ENCODE assay signal across 8 cellular contexts in the genomic region with DNA sequence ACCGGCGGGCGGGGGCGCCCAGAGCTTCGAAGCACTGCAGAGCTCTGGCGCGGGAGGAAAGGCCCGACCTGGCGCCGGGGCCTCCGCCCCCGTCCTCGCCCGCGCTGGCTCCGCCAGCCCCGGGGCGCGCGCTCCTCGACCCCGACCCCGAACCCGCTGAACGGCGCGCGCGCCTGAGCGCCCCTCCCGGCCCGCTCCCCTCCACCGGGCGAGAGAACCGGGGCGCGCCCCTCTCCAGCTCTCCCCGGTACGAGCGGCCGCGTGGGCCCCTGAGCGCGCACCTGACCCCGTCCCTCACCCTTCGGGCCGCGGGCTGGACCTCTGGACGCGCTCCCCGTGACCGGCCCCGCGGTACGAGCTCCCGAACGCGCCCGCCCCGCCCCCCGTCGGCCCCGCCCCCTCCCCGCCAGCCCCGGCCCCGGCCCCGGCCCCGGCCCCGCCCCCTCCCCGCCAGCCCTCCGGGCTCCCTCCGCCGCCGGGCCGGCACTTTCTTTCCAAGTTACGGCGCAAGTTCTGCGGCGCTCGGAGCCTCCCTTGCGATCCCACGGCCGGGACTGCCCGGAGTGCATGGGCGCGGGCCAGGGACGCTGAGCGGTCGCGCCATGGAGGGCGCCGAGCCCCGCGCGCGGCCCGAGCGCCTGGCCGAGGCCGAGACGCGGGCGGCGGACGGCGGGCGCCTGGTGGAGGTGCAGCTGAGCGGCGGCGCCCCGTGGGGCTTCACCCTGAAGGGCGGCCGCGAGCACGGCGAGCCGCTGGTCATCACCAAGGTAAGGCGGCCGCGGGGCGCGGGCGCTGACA. TPM values are rescaled to one million over a fixed set of nuclear protein-coding genes. Genes with fewer than 3 reads are reported as not detected.
DNase-seq lines count a peak whose midpoint lies in the region; ATAC-seq, FAIRE-seq and TF ChIP-seq lines count a peak whose summit lies in the region.

Gene SHROOM2 (plus strand): TSS at position 486 of the 798 bp plus-strand sequence. CDS start 117 bp downstream, at position 603.

- no peak for FAIRE-seq in kidney (lab: Jason Lieb, UNC)
- FAIRE-seq in HTR-8/SVneo (lab: Jason Lieb, UNC) = no peak

- TF ChIP-seq CTCF in SK-N-SH (IDR thresholded peaks at IDR 0.05) = no peak
- no peak for TF ChIP-seq CTCF in kidney (IDR thresholded peaks at IDR 0.05; ENCODE audit: borderline replicate concordance, extremely low read depth, insufficient read depth)
- no peak for TF ChIP-seq CTCF in stomach (IDR thresholded peaks at IDR 0.05)

- no peaks in the 10 kb centered on the region for H3K9me2 ChIP-seq in SK-N-SH

- H3F3A ChIP-seq in SK-N-SH (replicated peaks; ENCODE audit: insufficient read depth) = no peaks in the 10 kb centered on the region

- H3K4me1 ChIP-seq in SK-N-SH (ENCODE audit: control insufficient read depth in 1 of 2, insufficient read depth in 2 of 2, low read depth in 1 of 2, low read length in 1 of 2) (no peaks in the 10 kb centered on the region; a peak in 1 of 4 replicates), kidney (ENCODE audit: control insufficient read depth in 1 of 2, insufficient read depth in 1 of 2, low read depth in 1 of 2, low read length in 2 of 2) (peaks cover 4 to 6% of the 10 kb centered on the region in 2 donors), stomach (peaks cover 0 to 25% (median 10%) of the 10 kb centered on the region in 4 donors)

- H3K36me3 ChIP-seq in SK-N-SH (replicated peaks in 1 of 2; ENCODE audit: control insufficient read depth in 1 of 2, insufficient read depth in 2 of 2, low read length in 1 of 2) (no peaks in the 10 kb centered on the region), kidney (ENCODE audit: control insufficient read depth in 1 of 2, insufficient read depth in 2 of 2, low read length in 2 of 2) (no peaks in the 10 kb centered on the region), stomach (no peaks in the 10 kb centered on the region)

- no peak for ATAC-seq in SK-N-SH treated with all-trans-retinoic acid at 6 μM for 48 hours

- H3K27ac ChIP-seq in SK-N-SH (ENCODE audit: low read depth in 2 of 2, low read length in 1 of 2) (no peak within 1 kb of the TSS), kidney (ENCODE audit: low read depth in 2 of 2, low read length in 2 of 2) (peak within 1 kb of the TSS; percentile 22 to 60), stomach (peak within 1 kb of the TSS; percentile 55 to 80 (median 68))

- DNase-seq in SK-N-SH (peak; percentile 72), astrocyte of the hippocampus (ENCODE audit: low read depth, low spot score) (peak; percentile 23), kidney (no peak), stomach (peak; percentile 39), cortex of kidney (lab: John Stamatoyannopoulos, UW) (no peak), HTR-8/SVneo (ENCODE audit: insufficient read length, low spot score) (no peak)
- DNase-seq in activated CD8-positive, alpha-beta memory T cell treated with anti-CD3 and anti-CD28 coated beads, Interleukin-2, amount 50 U/mL, for 48 hours = no peak

- peaks cover 37% of the 10 kb centered on the region for H3K27me3 ChIP-seq in SK-N-SH (ENCODE audit: insufficient read depth)
- peaks cover 8 to 33% (median 21%) of the 10 kb centered on the region in 3 donors for H3K27me3 ChIP-seq in stomach

- no peak for TF ChIP-seq RAD21 in SK-N-SH (IDR thresholded peaks at IDR 0.05; ENCODE audit: low read length)

- H3K79me2 ChIP-seq in SK-N-SH (ENCODE audit: insufficient read depth) = no peaks in the 10 kb centered on the region

- H3K9me3 ChIP-seq in SK-N-SH = no peaks in the 10 kb centered on the region
- no peaks in the 10 kb centered on the region for H3K9me3 ChIP-seq in kidney (ENCODE audit: control insufficient read depth in 1 of 2, low read length in 2 of 2)
- H3K9me3 ChIP-seq in stomach = peaks cover 0 to 3% (median 0%) of the 10 kb centered on the region in 4 donors

- TF ChIP-seq EP300 in SK-N-SH (IDR thresholded peaks at IDR 0.05; ENCODE audit: borderline replicate concordance in 1 of 2, low read depth in 1 of 2, low read length in 1 of 2) (no peak), stomach (IDR thresholded peaks at IDR 0.05) (no peak)

- no peaks in the 10 kb centered on the region for H4K20me1 ChIP-seq in SK-N-SH (ENCODE audit: insufficient read depth)

- H3K9ac ChIP-seq in SK-N-SH (no peak within 1 kb of the TSS), kidney (ENCODE audit: low read length in 2 of 2) (peak within 1 kb of the TSS; percentile 32 to 46)

- H2AFZ ChIP-seq in SK-N-SH (ENCODE audit: low read depth) = no peak within 1 kb of the TSS

- intact Hi-C loops in kidney (cut with DNase I) (no loop called here), stomach (cut with DNase I; ENCODE audit: low total_unique reads) (no loop called here)

- no peak for TF ChIP-seq POLR2A in stomach (IDR thresholded peaks at IDR 0.05)

- POLR2A ChIA-PET in SK-N-SH (lab: Yijun Ruan, JAX) = no interaction called here

- 0% methylated on average over 2 of the region's 123 CpGs for WGBS in SK-N-SH (ENCODE audit: low lambda C conversion rate)
- 0 to 35% (median 9%) methylated on average over 6 to 105 of the region's 123 CpGs; no CpG with 5 or more reads in 1 of the 5 donors for WGBS in stomach, 5 donors

- CTCF ChIA-PET in SK-N-SH (lab: Yijun Ruan, JAX) = no interaction called here

- H3K4me2 ChIP-seq in SK-N-SH = no peak within 1 kb of the TSS

- H3K4me3 ChIP-seq in SK-N-SH (ENCODE audit: low read depth in 2 of 2, low read length in 1 of 2) (peak within 1 kb of the TSS in 1 of 2 experiments; percentile 39; a peak in 3 of 4 replicates), kidney (ENCODE audit: low read length in 2 of 2) (peak within 1 kb of the TSS; percentile 64 to 69), stomach (peak within 1 kb of the TSS; percentile 47 to 60 (median 52))

TF ChIP-seq in SK-N-SH, 30 proteins besides CTCF, POLR2A, EP300 and RAD21 (continues in another document):
- TF ChIP-seq TAF1 (IDR thresholded peaks at IDR 0.05; ENCODE audit: borderline replicate concordance, low read depth, low read length) = no peak
- TF ChIP-seq ZBTB33 (IDR thresholded peaks at IDR 0.05; ENCODE audit: borderline replicate concordance, low read depth) = no peak
- TF ChIP-seq CHD2 (IDR thresholded peaks at IDR 0.05; ENCODE audit: low read length, partially characterized antibody) = no peak
- no peak for TF ChIP-seq SIN3A (IDR thresholded peaks at IDR 0.05; ENCODE audit: borderline replicate concordance, low read depth, low read length)
- no peak for TF ChIP-seq GATA2 (CRISPR knock-in tag; IDR thresholded peaks at IDR 0.05)

TF ChIP-seq in SK-N-SH treated with all-trans-retinoic acid at 6 μM for 48 hours, 23 proteins besides CTCF, POLR2A, EP300 and RAD21:
- TF ChIP-seq PATZ1 (CRISPR knock-in tag; IDR thresholded peaks at IDR 0.05; ENCODE audit: borderline replicate concordance) (no peak), POU6F1 (CRISPR knock-in tag; IDR thresholded peaks at IDR 0.05; ENCODE audit: borderline replicate concordance, low read depth) (no peak), ZFP30 (CRISPR knock-in tag; IDR thresholded peaks at IDR 0.05) (no peak), ZNF565 (CRISPR knock-in tag; conservative IDR thresholded peaks at IDR 0.05; ENCODE audit: low read depth) (no peak)

RNA-seq across cellular contexts. Expression of gene SHROOM2, which starts in this region (rescaled TPM):
- polyA plus RNA-seq in SK-N-SH (2012; rRNA removed) = not detected in 2 replicates
- polyA plus RNA-seq in SK-N-SH (2012; cell fraction: cytosol; rRNA removed) = under 0.01 TPM in 1 of 2 replicates, not detected in the other
- 0.01 and 0.02 TPM in 2 replicates for polyA plus RNA-seq in SK-N-SH (2012; cell fraction: nucleus; rRNA removed)
- total RNA-seq in kidney = 11.8 TPM
- 3.5 TPM for polyA plus RNA-seq in kidney (ENCODE audit: insufficient read depth, low read depth, low replicate concordance)
- total RNA-seq in stomach = 10 to 100 TPM in 1 of 5 donors, 1 to 10 TPM in 4; 3.7 to 11.3 (median 4.7) TPM
- 1 to 10 TPM; 1.3 to 1.8 (median 1.7) TPM for polyA plus RNA-seq in stomach

Comparison
In these comparisons a context has a peak if more than half of its experiments do, and no peak if none do; other contexts are left out.
1. Peak in DNase-seq in SK-N-SH; RNA of the gene not detected or under 1 TPM.
2. DNase-seq: peak in astrocyte of the hippocampus (single experiment) and stomach (single experiment); none in kidney (single experiment), activated CD8-positive, alpha-beta memory T cell treated with anti-CD3 and anti-CD28 coated beads, Interleukin-2, amount 50 U/mL, for 48 hours (single experiment), cortex of kidney (single experiment) and HTR-8/SVneo (single experiment).
3. H3K27ac ChIP-seq: peak in kidney (2 of 2) and stomach (5 of 5); none in SK-N-SH (0 of 2).